Comparison of ENCODE assay signal across 1 cellular context in the genomic region with DNA sequence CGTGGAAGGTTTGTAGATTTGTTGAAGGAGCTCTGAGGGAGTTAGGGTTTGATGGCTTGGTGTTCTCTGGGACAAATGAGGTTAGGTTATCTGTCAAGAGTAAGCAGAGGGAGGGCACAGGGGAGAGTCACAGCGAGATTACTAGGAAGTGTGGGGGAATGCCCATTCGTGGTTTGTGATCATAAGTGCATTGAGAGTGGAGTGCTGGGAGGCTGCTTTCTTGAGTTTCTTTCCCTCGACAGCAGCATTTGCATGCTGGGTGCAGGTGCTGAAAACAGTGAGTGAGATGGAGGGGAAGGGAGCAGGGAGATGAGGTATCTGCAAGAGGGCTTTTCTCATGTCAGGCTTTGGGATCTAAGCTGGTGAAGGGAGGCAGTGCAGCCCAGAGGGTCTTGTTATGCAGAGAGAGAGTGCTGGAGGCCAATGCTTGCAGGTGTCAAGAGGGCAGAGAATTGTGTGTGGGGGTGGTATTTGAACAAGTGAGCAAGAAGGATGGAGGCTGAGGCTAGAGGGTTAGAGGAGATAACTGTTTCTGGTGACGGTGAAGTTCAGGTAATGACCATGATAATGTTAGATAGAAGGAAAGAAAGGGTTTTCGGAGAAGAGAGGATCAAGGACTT.
TF ChIP-seq lines count a peak whose summit lies in the region.

No MANE protein-coding gene starts in this region.

TF ChIP-seq in SK-N-SH, 30 proteins besides CTCF, POLR2A, EP300 and RAD21 (continued from another document):
- TF ChIP-seq, protein P1, sequence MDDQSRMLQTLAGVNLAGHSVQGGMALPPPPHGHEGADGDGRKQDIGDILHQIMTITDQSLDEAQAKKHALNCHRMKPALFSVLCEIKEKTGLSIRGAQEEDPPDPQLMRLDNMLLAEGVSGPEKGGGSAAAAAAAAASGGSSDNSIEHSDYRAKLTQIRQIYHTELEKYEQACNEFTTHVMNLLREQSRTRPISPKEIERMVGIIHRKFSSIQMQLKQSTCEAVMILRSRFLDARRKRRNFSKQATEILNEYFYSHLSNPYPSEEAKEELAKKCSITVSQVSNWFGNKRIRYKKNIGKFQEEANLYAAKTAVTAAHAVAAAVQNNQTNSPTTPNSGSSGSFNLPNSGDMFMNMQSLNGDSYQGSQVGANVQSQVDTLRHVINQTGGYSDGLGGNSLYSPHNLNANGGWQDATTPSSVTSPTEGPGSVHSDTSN (IDR thresholded peaks at IDR 0.05): no peak
- TF ChIP-seq, protein P2, sequence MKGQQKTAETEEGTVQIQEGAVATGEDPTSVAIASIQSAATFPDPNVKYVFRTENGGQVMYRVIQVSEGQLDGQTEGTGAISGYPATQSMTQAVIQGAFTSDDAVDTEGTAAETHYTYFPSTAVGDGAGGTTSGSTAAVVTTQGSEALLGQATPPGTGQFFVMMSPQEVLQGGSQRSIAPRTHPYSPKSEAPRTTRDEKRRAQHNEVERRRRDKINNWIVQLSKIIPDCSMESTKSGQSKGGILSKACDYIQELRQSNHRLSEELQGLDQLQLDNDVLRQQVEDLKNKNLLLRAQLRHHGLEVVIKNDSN (IDR thresholded peaks at IDR 0.05; ENCODE audit: borderline replicate concordance, low read depth): no peak
- TF ChIP-seq NFIC (IDR thresholded peaks at IDR 0.05; ENCODE audit: borderline replicate concordance): no peak
- no peak for TF ChIP-seq FOXJ3 (CRISPR knock-in tag; IDR thresholded peaks at IDR 0.05)
- TF ChIP-seq EZH2phosphoT487 (IDR thresholded peaks at IDR 0.05; ENCODE audit: borderline replicate concordance, low read depth): no peak
